ENCODE assay signal across 22 cellular contexts in the genomic region with DNA sequence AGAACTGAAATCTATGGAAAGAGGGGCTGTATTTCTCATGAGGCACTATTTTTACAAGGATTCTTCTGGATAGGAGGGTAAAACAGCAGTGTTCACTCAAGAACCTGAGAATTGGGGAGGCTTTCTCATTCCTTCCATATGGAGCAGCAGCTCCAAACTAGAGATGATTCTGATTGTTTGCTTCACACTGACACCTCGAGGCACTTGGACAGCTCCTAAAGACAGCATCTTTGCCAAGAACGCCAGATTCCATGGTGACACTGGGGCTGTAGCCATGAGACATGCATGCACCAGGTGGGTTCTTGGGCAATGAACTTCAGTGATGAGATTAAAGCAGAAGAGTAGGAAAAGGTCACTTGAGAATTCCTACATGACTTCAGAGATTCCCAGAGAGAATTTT.
A peak's percentile ranks its signal among the peaks of the same experiment; 100 is the strongest.
DNase-seq lines count a peak whose midpoint lies in the region; ATAC-seq and TF ChIP-seq lines count a peak whose summit lies in the region.
"Had no signal": no experiment of that assay in that cellular context is flagged by ENCODE, and none has a peak within 500 bp of the region (broad histone marks: within the 10 kb centered on the region; RNA-seq: fewer than 3 reads in every experiment).

No MANE protein-coding gene starts in this region.

- WGBS in esophagus muscularis mucosa: 62% methylated on average over 2 of the region's 2 CpGs

- H3K36me3 ChIP-seq in esophagus muscularis mucosa (no peaks in the 10 kb centered on the region), MM.1S (replicated peaks; ENCODE audit: insufficient read depth, low read length) (no peaks in the 10 kb centered on the region)
- H3K36me3 ChIP-seq: BLaER1 treated with 17β-estradiol and CSF1 and Interleukin-3, amounts not matched to agents 10 nM and 100 nM; MG63 had no signal

- H4K20me1 ChIP-seq in MM.1S (ENCODE audit: insufficient read depth, low read length): no peaks in the 10 kb centered on the region
- H4K20me1 ChIP-seq: BLaER1 treated with 17β-estradiol and CSF1 and Interleukin-3, amounts not matched to agents 10 nM and 100 nM had no signal

- in situ Hi-C loops in G401 (cut with HindIII; ENCODE audit: low sequenced_read_pairs): no loop called here

- TF ChIP-seq EP300 in esophagus muscularis mucosa (IDR thresholded peaks at IDR 0.05): no peak

- no peaks in the 10 kb centered on the region for H3K79me2 ChIP-seq in MM.1S (ENCODE audit: low read length)

- TF ChIP-seq CTCF in esophagus muscularis mucosa (IDR thresholded peaks at IDR 0.05): no peak
- TF ChIP-seq CTCF in MM.1S (IDR thresholded peaks at IDR 0.05; ENCODE audit: low read length): no peak

- no peaks in the 10 kb centered on the region for H3K4me1 ChIP-seq in esophagus muscularis mucosa
- H3K4me1 ChIP-seq in MM.1S (ENCODE audit: low read length): no peaks in the 10 kb centered on the region
- H3K4me1 ChIP-seq: A549; BLaER1 treated with 17β-estradiol and CSF1 and Interleukin-3, amounts not matched to agents 10 nM and 100 nM had no signal

- ATAC-seq in left lobe of liver: no peak
- ATAC-seq: A549, HCT116, PC-3 had no signal

- H3K4me3 ChIP-seq in esophagus muscularis mucosa (no peak overlapping the region), MM.1S (ENCODE audit: low read length) (no peak overlapping the region)
- H3K4me3 ChIP-seq: A549; BLaER1 treated with 17β-estradiol and CSF1 and Interleukin-3, amounts not matched to agents 10 nM and 100 nM; MG63 had no signal

- H3K9ac ChIP-seq in MM.1S (ENCODE audit: low read length): no peak overlapping the region
- H3K9ac ChIP-seq: BLaER1 treated with 17β-estradiol and CSF1 and Interleukin-3, amounts not matched to agents 10 nM and 100 nM; KMS-11 had no signal

- no peak overlapping the region for H3K4me2 ChIP-seq in MM.1S (ENCODE audit: low read depth, low read length)
- H3K4me2 ChIP-seq: A549; BLaER1 treated with 17β-estradiol and CSF1 and Interleukin-3, amounts not matched to agents 10 nM and 100 nM; KMS-11 had no signal

- TF ChIP-seq POLR2A in esophagus muscularis mucosa (IDR thresholded peaks at IDR 0.05; ENCODE audit: low read depth): no peak

- intact Hi-C loops in esophagus muscularis mucosa (cut with DNase I): no loop called here

- H2AFZ ChIP-seq in MM.1S (ENCODE audit: low read length): no peak overlapping the region

- H3F3A ChIP-seq in MM.1S (ENCODE audit: insufficient read depth, low read length): no peaks in the 10 kb centered on the region

- H3K27me3 ChIP-seq in esophagus muscularis mucosa (no peaks in the 10 kb centered on the region), MM.1S (replicated peaks; ENCODE audit: insufficient read depth, low read length) (no peaks in the 10 kb centered on the region)
- H3K27me3 ChIP-seq: BLaER1 treated with 17β-estradiol and CSF1 and Interleukin-3, amounts not matched to agents 10 nM and 100 nM; MG63 had no signal

- DNase-seq in G401 (ENCODE audit: low spot score) (peak; percentile 10), RPMI7951 (ENCODE audit: low read depth) (peak; percentile 31), esophagus muscularis mucosa (ENCODE audit: extremely low spot score) (peak; percentile 91), pons (ENCODE audit: low spot score) (peak; percentile 5), MM.1S (no peak), left lobe of liver (ENCODE audit: low spot score) (no peak), putamen (ENCODE audit: low spot score) (no peak)
- DNase-seq: CD8-positive, alpha-beta memory T cell; DMS53; GOT3; MG63; NCI-H1092 treated with DMSO at 0.1 percent for 48 hours; NCI-H2081; NCI-H510A; NCI-H82; PC-3; SIG-M5 had no signal

- H3K9me2 ChIP-seq in MM.1S (replicated peaks; ENCODE audit: insufficient read depth, low read length): no peaks in the 10 kb centered on the region

- H3K9me3 ChIP-seq in esophagus muscularis mucosa (peaks cover 0 to 8% (median 2%) of the 10 kb centered on the region in 4 donors), MM.1S (replicated peaks; ENCODE audit: insufficient read depth, low read length) (no peaks in the 10 kb centered on the region)
- H3K9me3 ChIP-seq: A549; BLaER1 treated with 17β-estradiol and CSF1 and Interleukin-3, amounts not matched to agents 10 nM and 100 nM; MG63 had no signal

- H3K27ac ChIP-seq in esophagus muscularis mucosa (replicated peaks in 1 of 4) (no peak overlapping the region), MM.1S (ENCODE audit: low read length) (no peak overlapping the region)
- H3K27ac ChIP-seq: A549; BLaER1 treated with 17β-estradiol and CSF1 and Interleukin-3, amounts not matched to agents 10 nM and 100 nM; KMS-11; RWPE1 had no signal

Comparison
In these comparisons a context has a peak if more than half of its experiments do, and no peak if none do; other contexts are left out.
1. DNase-seq: peak in G401 (single experiment), RPMI7951 (single experiment), esophagus muscularis mucosa (single experiment) and pons (single experiment); none in MM.1S (single experiment), left lobe of liver (single experiment) and putamen (single experiment).